In the genomic region with DNA sequence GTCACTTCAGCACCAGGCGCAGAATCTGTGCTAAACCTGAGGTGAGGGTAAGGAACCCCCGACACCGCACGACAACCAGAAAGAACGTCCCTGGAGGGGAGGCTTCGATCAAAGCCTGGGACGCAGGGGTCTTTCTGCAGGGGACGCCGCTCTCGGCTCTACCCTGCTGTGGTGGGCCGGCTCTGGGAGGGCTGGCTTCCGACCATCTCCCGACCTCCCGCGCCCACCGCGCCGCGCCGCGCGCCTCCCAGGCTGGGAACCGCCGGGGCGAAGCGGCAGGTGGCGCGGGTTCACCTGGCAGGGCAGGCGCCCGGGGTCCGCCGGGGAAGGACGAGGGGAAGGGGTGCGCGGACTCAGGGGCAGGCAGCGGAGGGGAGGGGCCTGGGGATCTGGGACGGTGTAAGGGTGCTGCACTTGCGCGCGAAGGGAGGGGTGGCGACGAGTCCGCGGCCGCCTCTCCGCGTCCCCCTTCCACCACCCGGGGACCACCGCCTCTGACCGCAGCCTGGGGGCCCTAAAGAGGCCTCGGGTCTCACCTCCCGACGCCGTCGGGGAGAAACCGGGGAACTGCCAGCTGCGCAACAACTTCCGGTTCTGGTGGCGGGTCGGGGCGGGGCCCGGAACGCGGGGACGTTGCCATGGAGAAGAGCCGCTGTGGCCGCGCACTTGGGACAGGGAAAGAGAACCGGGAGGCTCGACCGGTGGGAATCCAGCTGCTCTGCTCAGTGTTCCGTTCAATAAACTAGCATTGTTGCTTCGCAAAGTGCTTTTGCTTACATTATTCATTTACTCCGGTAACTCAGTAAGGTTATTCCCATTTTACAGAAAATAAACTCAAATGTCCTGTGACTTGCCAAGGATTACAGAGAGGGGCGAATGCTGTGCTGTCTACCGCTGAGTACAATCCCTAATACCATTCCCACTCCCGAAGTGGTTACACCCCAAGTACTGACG, we compare ENCODE assay signal across 1 cellular context.
TF ChIP-seq lines count a peak whose summit lies in the region.

Gene ZNF396, minus strand, starts transcription at position 596 of the 954 bp plus-strand sequence. CDS start 3,045 bp downstream, outside the sequence.

TF ChIP-seq in HepG2, 621 proteins besides CTCF, POLR2A, EP300 and RAD21 (continued from another document and continues in another):
- TF ChIP-seq CSRNP2 (CRISPR knock-in tag; conservative IDR thresholded peaks at IDR 0.05; ENCODE audit: low read depth): no peak
- TF ChIP-seq, protein P1, sequence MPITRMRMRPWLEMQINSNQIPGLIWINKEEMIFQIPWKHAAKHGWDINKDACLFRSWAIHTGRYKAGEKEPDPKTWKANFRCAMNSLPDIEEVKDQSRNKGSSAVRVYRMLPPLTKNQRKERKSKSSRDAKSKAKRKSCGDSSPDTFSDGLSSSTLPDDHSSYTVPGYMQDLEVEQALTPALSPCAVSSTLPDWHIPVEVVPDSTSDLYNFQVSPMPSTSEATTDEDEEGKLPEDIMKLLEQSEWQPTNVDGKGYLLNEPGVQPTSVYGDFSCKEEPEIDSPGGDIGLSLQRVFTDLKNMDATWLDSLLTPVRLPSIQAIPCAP (CRISPR knock-in tag; IDR thresholded peaks at IDR 0.05; ENCODE audit: low read depth): no peak
- peak; percentile 58; the same call in 1 of the 2 replicates for TF ChIP-seq SP4 (CRISPR knock-in tag; IDR thresholded peaks at IDR 0.05)
- TF ChIP-seq RBFOX2 (IDR thresholded peaks at IDR 0.05; ENCODE audit: low read depth, low read length): peak; percentile 68
- TF ChIP-seq, protein P2, sequence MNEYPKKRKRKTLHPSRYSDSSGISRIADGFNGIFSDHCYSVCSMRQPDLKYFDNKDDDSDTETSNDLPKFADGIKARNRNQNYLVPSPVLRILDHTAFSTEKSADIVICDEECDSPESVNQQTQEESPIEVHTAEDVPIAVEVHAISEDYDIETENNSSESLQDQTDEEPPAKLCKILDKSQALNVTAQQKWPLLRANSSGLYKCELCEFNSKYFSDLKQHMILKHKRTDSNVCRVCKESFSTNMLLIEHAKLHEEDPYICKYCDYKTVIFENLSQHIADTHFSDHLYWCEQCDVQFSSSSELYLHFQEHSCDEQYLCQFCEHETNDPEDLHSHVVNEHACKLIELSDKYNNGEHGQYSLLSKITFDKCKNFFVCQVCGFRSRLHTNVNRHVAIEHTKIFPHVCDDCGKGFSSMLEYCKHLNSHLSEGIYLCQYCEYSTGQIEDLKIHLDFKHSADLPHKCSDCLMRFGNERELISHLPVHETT (CRISPR knock-in tag; conservative IDR thresholded peaks at IDR 0.05): no peak
- 0 out of 2 replicates have a peak, but pooled peaks have one; percentile 38 for TF ChIP-seq ZNF746 (CRISPR knock-in tag; IDR thresholded peaks at IDR 0.05)
- TF ChIP-seq ZSCAN30 (CRISPR knock-in tag; IDR thresholded peaks at IDR 0.05): no peak
- TF ChIP-seq ZNF7 (CRISPR knock-in tag; IDR thresholded peaks at IDR 0.05): no peak
- TF ChIP-seq ZNF225 (CRISPR knock-in tag; IDR thresholded peaks at IDR 0.05): no peak
- no peak for TF ChIP-seq NFATC3 (CRISPR knock-in tag; IDR thresholded peaks at IDR 0.05)
- no peak for TF ChIP-seq KDM5A (IDR thresholded peaks at IDR 0.05; ENCODE audit: borderline replicate concordance, low read length)
- TF ChIP-seq ZBTB8A (CRISPR knock-in tag; IDR thresholded peaks at IDR 0.05; ENCODE audit: borderline replicate concordance, low read depth): no peak
- TF ChIP-seq ZNF772 (CRISPR knock-in tag; IDR thresholded peaks at IDR 0.05): no peak
- TF ChIP-seq SNAPC5 (CRISPR knock-in tag; IDR thresholded peaks at IDR 0.05; ENCODE audit: borderline replicate concordance): no peak
- TF ChIP-seq, protein P3, sequence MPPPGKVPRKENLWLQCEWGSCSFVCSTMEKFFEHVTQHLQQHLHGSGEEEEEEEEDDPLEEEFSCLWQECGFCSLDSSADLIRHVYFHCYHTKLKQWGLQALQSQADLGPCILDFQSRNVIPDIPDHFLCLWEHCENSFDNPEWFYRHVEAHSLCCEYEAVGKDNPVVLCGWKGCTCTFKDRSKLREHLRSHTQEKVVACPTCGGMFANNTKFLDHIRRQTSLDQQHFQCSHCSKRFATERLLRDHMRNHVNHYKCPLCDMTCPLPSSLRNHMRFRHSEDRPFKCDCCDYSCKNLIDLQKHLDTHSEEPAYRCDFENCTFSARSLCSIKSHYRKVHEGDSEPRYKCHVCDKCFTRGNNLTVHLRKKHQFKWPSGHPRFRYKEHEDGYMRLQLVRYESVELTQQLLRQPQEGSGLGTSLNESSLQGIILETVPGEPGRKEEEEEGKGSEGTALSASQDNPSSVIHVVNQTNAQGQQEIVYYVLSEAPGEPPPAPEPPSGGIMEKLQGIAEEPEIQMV (CRISPR knock-in tag; IDR thresholded peaks at IDR 0.05; ENCODE audit: low read depth): no peak
- TF ChIP-seq ZNF326 (CRISPR knock-in tag; IDR thresholded peaks at IDR 0.05; ENCODE audit: borderline replicate concordance): no peak
- TF ChIP-seq POLR2G (IDR thresholded peaks at IDR 0.05; ENCODE audit: low read depth, low read length): peak; percentile 43; the same call in 1 of the 2 replicates
- TF ChIP-seq, protein P4, sequence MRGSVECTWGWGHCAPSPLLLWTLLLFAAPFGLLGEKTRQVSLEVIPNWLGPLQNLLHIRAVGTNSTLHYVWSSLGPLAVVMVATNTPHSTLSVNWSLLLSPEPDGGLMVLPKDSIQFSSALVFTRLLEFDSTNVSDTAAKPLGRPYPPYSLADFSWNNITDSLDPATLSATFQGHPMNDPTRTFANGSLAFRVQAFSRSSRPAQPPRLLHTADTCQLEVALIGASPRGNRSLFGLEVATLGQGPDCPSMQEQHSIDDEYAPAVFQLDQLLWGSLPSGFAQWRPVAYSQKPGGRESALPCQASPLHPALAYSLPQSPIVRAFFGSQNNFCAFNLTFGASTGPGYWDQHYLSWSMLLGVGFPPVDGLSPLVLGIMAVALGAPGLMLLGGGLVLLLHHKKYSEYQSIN (CRISPR knock-in tag; IDR thresholded peaks at IDR 0.05; ENCODE audit: borderline replicate concordance): no peak
- peak; percentile 65; the same call in 1 of the 2 replicates for TF ChIP-seq KDM5B (CRISPR knock-in tag; IDR thresholded peaks at IDR 0.05; ENCODE audit: borderline replicate concordance)
- no peak; the same call in 1 of the 2 replicates for TF ChIP-seq CBX5 (CRISPR knock-in tag; IDR thresholded peaks at IDR 0.05; ENCODE audit: borderline replicate concordance)
- no peak for TF ChIP-seq EEA1 (CRISPR knock-in tag; IDR thresholded peaks at IDR 0.05; ENCODE audit: borderline replicate concordance)
- TF ChIP-seq ZNF547 (CRISPR knock-in tag; IDR thresholded peaks at IDR 0.05): 0 out of 2 replicates have a peak, but pooled peaks have one; percentile 49
- TF ChIP-seq ZFP41 (CRISPR knock-in tag; IDR thresholded peaks at IDR 0.05; ENCODE audit: borderline replicate concordance): no peak
- 0 out of 2 replicates have a peak, but pooled peaks have one; percentile 4 for TF ChIP-seq SALL1 (CRISPR knock-in tag; IDR thresholded peaks at IDR 0.05)
- no peak for TF ChIP-seq DNMT3B (CRISPR knock-in tag; conservative IDR thresholded peaks at IDR 0.05)
- TF ChIP-seq, protein P5, sequence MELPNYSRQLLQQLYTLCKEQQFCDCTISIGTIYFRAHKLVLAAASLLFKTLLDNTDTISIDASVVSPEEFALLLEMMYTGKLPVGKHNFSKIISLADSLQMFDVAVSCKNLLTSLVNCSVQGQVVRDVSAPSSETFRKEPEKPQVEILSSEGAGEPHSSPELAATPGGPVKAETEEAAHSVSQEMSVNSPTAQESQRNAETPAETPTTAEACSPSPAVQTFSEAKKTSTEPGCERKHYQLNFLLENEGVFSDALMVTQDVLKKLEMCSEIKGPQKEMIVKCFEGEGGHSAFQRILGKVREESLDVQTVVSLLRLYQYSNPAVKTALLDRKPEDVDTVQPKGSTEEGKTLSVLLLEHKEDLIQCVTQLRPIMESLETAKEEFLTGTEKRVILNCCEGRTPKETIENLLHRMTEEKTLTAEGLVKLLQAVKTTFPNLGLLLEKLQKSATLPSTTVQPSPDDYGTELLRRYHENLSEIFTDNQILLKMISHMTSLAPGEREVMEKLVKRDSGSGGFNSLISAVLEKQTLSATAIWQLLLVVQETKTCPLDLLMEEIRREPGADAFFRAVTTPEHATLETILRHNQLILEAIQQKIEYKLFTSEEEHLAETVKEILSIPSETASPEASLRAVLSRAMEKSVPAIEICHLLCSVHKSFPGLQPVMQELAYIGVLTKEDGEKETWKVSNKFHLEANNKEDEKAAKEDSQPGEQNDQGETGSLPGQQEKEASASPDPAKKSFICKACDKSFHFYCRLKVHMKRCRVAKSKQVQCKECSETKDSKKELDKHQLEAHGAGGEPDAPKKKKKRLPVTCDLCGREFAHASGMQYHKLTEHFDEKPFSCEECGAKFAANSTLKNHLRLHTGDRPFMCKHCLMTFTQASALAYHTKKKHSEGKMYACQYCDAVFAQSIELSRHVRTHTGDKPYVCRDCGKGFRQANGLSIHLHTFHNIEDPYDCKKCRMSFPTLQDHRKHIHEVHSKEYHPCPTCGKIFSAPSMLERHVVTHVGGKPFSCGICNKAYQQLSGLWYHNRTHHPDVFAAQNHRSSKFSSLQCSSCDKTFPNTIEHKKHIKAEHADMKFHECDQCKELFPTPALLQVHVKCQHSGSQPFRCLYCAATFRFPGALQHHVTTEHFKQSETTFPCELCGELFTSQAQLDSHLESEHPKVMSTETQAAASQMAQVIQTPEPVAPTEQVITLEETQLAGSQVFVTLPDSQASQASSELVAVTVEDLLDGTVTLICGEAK (IDR thresholded peaks at IDR 0.05): 0 out of 2 replicates have a peak, but pooled peaks have one; percentile 10
- TF ChIP-seq, protein P5 (CRISPR knock-in tag; IDR thresholded peaks at IDR 0.05): no peak
- no peak for TF ChIP-seq PBX2 (CRISPR knock-in tag; IDR thresholded peaks at IDR 0.05)
- no peak for TF ChIP-seq ZNF703 (CRISPR knock-in tag; IDR thresholded peaks at IDR 0.05; ENCODE audit: borderline replicate concordance)
- TF ChIP-seq, protein P6, sequence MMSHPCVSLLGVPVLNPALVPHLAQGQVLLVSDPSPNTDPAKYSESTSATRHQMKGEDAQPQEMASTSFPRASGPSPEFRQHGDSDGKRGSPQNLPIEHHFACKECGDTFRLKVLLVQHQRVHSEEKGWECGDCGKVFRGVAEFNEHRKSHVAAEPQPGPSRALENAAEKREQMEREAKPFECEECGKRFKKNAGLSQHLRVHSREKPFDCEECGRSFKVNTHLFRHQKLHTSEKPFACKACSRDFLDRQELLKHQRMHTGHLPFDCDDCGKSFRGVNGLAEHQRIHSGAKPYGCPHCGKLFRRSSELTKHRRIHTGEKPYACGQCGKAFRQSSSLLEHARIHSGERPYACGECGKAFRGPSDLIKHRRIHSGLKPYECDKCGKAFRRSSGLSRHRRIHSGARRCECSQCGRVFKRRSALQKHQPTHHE (CRISPR knock-in tag; IDR thresholded peaks at IDR 0.05; ENCODE audit: borderline replicate concordance): 0 out of 2 replicates have a peak, but pooled peaks have one; percentile 62
